Comparison of ENCODE assay signal across 8 cellular contexts in genomic region chr10:99329891-99330674, GRCh38. TPM values are rescaled to one million over a fixed set of nuclear protein-coding genes. Genes with fewer than 3 reads are reported as not detected.
DNase-seq lines count a peak whose midpoint lies in the region; ATAC-seq and TF ChIP-seq lines count a peak whose summit lies in the region.

No MANE protein-coding gene starts in this region.

- no peaks in the 10 kb centered on the region for H3K36me3 ChIP-seq in hepatocyte (replicated peaks; ENCODE audit: insufficient read depth, low read depth)
- no peaks in the 10 kb centered on the region for H3K36me3 ChIP-seq in skeletal muscle tissue (ENCODE audit: control insufficient read depth in 3 of 3, insufficient read depth in 3 of 3, low read length in 3 of 3)

- no peak for TF ChIP-seq CTCF in hepatocyte (IDR thresholded peaks at IDR 0.05; ENCODE audit: poor library complexity)

- H3K4me1 ChIP-seq in hepatocyte (ENCODE audit: insufficient read depth) (peaks cover 10% of the 10 kb centered on the region), skeletal muscle tissue (ENCODE audit: control insufficient read depth in 3 of 3, insufficient read depth in 3 of 3, low read length in 3 of 3) (peaks cover 14 to 18% (median 15%) of the 10 kb centered on the region in 3 donors)

- H3K9ac ChIP-seq in skeletal muscle tissue (ENCODE audit: low read depth in 1 of 3, low read length in 3 of 3), result peak overlapping the region in 1 of 3 donors; percentile 40

- peak overlapping the region; percentile 74 for H2AFZ ChIP-seq in hepatocyte

- H3K27me3 ChIP-seq in hepatocyte (peaks cover 55% of the 10 kb centered on the region), skeletal muscle tissue (ENCODE audit: control insufficient read depth in 3 of 3, insufficient read depth in 3 of 3, low read length in 3 of 3) (peaks cover 31 to 50% (median 36%) of the 10 kb centered on the region in 3 donors)

- H3K4me2 ChIP-seq in hepatocyte, result peak overlapping the region; percentile 100

- 6% methylated on average over 57 of the region's 84 CpGs for WGBS in hepatocyte (ENCODE audit: low lambda C conversion rate, missing lambda C conversion rate)

- H3K9me3 ChIP-seq in hepatocyte (ENCODE audit: low read depth) (no peaks in the 10 kb centered on the region), skeletal muscle tissue (ENCODE audit: control insufficient read depth in 3 of 3, low read length in 3 of 3) (peaks cover 0 to 3% (median 0%) of the 10 kb centered on the region in 3 donors)

- H3K27ac ChIP-seq in hepatocyte (no peak overlapping the region), skeletal muscle tissue (ENCODE audit: low read depth, low read length) (no peak overlapping the region)

- H3K79me2 ChIP-seq in hepatocyte, result no peaks in the 10 kb centered on the region

- ATAC-seq in HG03175 (IDR thresholded peaks at IDR 0.05; ENCODE audit: unreplicated experiment), result peak; percentile 32
- ATAC-seq in HG03280 (IDR thresholded peaks at IDR 0.05; ENCODE audit: unreplicated experiment), result no peak

- DNase-seq in stimulated activated CD4-positive, alpha-beta T cell treated with anti-CD3 and anti-CD28 coated beads, Interleukin-12 subunit alpha, Interleukin-12 subunit beta, amount 100 ng/mL, for 4 hours, result peak; percentile 22
- no peak for DNase-seq in stimulated activated CD4-positive, alpha-beta T cell treated with anti-CD3 and anti-CD28 coated beads, Interleukin-4, amount 100 ng/mL, for 24 hours
- DNase-seq in activated naive CD4-positive, alpha-beta T cell treated with anti-CD3 and anti-CD28 coated beads, Interleukin-2, amount 50 U/mL, for 16 hours, result peak; percentile 13
- DNase-seq in hepatocyte (ENCODE audit: low spot score), result peak; percentile 52
- DNase-seq in kidney glomerular epithelial cell (lab: John Stamatoyannopoulos, UW), result no peak

- no peaks in the 10 kb centered on the region for H3K9me2 ChIP-seq in hepatocyte (replicated peaks; ENCODE audit: insufficient read depth)

- no peaks in the 10 kb centered on the region for H4K20me1 ChIP-seq in hepatocyte (ENCODE audit: insufficient read depth, poor library complexity, severe bottlenecking)

- H3K4me3 ChIP-seq in hepatocyte, result peak overlapping the region; percentile 49
- peak overlapping the region; percentile 23 to 61 (median 60) for H3K4me3 ChIP-seq in skeletal muscle tissue (ENCODE audit: low read length in 3 of 3)

RNA-seq across cellular contexts. Expression of gene CNNM1, which starts 0.9 kb away (rescaled TPM):
- total RNA-seq in hepatocyte (3.8 and 4.8 TPM in 2 replicates), skeletal muscle tissue (not detected)
- polyA plus RNA-seq in hepatocyte, result 2.2 and 2.5 TPM in 2 replicates

Comparison
In these comparisons a context has a peak if more than half of its experiments do, and no peak if none do; other contexts are left out.
1. DNase-seq: peak in stimulated activated CD4-positive, alpha-beta T cell treated with anti-CD3 and anti-CD28 coated beads, Interleukin-12 subunit alpha, Interleukin-12 subunit beta, amount 100 ng/mL, for 4 hours (single experiment), activated naive CD4-positive, alpha-beta T cell treated with anti-CD3 and anti-CD28 coated beads, Interleukin-2, amount 50 U/mL, for 16 hours (single experiment) and hepatocyte (single experiment); none in stimulated activated CD4-positive, alpha-beta T cell treated with anti-CD3 and anti-CD28 coated beads, Interleukin-4, amount 100 ng/mL, for 24 hours (single experiment) and kidney glomerular epithelial cell (single experiment).